In the genomic region with DNA sequence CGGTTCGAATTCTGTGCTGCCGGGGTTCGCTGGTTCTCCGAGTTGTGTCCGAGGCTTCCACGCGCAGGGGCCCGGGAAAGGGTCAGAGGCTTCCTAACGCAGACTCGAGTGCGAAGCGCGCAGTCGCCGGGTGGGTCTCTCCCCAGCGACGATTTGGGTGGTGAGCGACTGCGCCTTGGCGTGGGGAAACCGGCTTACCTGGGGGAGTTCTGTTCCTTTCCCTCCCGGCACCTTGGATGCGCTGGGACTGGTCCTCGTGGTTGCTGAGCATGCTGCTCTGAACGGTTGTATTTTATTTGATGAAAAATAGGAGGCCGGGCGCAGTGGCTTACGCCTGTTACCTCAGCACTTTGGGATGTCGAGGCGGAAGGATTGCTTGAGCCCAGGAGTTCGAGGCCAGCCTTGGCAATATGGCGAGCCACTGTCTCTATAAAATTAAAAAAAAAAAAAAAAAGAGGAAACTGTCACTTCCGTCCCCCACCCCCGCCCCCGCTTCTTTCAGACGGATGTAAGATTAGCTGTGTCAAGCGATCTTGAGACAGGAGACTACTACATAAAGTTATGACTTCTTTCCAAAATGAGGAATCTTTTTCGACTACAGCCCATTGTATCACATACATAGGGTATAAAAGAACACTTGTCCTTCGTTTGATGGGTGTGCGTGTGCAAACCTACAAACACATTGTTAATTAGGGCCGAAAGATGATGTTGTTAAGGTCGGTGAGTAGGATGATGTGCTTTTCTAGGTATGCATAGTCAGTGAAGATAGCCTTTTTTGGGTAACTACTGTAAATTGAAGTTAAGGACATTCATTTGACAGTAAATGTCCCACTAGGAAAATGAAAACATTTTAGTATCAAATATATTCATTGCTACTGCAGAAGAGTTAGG, we compare ENCODE assay signal across 8 cellular contexts. TPM values are rescaled to one million over a fixed set of nuclear protein-coding genes. Genes with fewer than 3 reads are reported as not detected.
DNase-seq lines count a peak whose midpoint lies in the region; ATAC-seq, FAIRE-seq and TF ChIP-seq lines count a peak whose summit lies in the region.

A gene with protein sequence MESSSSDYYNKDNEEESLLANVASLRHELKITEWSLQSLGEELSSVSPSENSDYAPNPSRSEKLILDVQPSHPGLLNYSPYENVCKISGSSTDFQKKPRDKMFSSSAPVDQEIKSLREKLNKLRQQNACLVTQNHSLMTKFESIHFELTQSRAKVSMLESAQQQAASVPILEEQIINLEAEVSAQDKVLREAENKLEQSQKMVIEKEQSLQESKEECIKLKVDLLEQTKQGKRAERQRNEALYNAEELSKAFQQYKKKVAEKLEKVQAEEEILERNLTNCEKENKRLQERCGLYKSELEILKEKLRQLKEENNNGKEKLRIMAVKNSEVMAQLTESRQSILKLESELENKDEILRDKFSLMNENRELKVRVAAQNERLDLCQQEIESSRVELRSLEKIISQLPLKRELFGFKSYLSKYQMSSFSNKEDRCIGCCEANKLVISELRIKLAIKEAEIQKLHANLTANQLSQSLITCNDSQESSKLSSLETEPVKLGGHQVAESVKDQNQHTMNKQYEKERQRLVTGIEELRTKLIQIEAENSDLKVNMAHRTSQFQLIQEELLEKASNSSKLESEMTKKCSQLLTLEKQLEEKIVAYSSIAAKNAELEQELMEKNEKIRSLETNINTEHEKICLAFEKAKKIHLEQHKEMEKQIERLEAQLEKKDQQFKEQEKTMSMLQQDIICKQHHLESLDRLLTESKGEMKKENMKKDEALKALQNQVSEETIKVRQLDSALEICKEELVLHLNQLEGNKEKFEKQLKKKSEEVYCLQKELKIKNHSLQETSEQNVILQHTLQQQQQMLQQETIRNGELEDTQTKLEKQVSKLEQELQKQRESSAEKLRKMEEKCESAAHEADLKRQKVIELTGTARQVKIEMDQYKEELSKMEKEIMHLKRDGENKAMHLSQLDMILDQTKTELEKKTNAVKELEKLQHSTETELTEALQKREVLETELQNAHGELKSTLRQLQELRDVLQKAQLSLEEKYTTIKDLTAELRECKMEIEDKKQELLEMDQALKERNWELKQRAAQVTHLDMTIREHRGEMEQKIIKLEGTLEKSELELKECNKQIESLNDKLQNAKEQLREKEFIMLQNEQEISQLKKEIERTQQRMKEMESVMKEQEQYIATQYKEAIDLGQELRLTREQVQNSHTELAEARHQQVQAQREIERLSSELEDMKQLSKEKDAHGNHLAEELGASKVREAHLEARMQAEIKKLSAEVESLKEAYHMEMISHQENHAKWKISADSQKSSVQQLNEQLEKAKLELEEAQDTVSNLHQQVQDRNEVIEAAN (N-terminal part only) (plus strand): TSS at position 2 of the 891 bp plus-strand sequence. CDS start 2,638 bp downstream, outside the sequence.

- H3K27me3 ChIP-seq in right atrium auricular region (no peaks in the 10 kb centered on the region), adipocyte (replicated peaks; ENCODE audit: control insufficient read depth, insufficient read depth, low read length) (no peaks in the 10 kb centered on the region)

- no peak for FAIRE-seq in RCC 7860 (lab: Jason Lieb, UNC)
- no peak for FAIRE-seq in kidney (lab: Jason Lieb, UNC)

- H3K9me3 ChIP-seq in right atrium auricular region = no peaks in the 10 kb centered on the region
- no peaks in the 10 kb centered on the region for H3K9me3 ChIP-seq in adipocyte (ENCODE audit: control insufficient read depth, low read length)
- no peaks in the 10 kb centered on the region for H3K9me3 ChIP-seq in kidney (ENCODE audit: control insufficient read depth in 1 of 2, low read length in 2 of 2)

- H3K9ac ChIP-seq in adipocyte (ENCODE audit: low read length) (peak within 1 kb of the TSS; percentile 97), kidney (ENCODE audit: low read length in 2 of 2) (peak within 1 kb of the TSS; percentile 88 to 99)

- no peaks in the 10 kb centered on the region for H3K36me3 ChIP-seq in right atrium auricular region
- peaks cover 4% of the 10 kb centered on the region for H3K36me3 ChIP-seq in adipocyte (ENCODE audit: control insufficient read depth, insufficient read depth, low read length, severe bottlenecking)
- H3K36me3 ChIP-seq in kidney (ENCODE audit: control insufficient read depth in 1 of 2, insufficient read depth in 2 of 2, low read length in 2 of 2) = no peaks in the 10 kb centered on the region

- intact Hi-C loops in Right ventricle myocardium superior (cut with DNase I) (no loop called here), kidney (cut with DNase I) (no loop called here)

- H3K4me3 ChIP-seq in right atrium auricular region (peak within 1 kb of the TSS; percentile 79 to 88), adipocyte (ENCODE audit: low read length) (peak within 1 kb of the TSS; percentile 90), kidney (ENCODE audit: low read length in 2 of 2) (peak within 1 kb of the TSS; percentile 85 to 94)

- H3K4me1 ChIP-seq in right atrium auricular region (peaks cover 0 to 35% of the 10 kb centered on the region in 2 donors), adipocyte (ENCODE audit: control insufficient read depth, insufficient read depth, low read length) (peaks cover 33% of the 10 kb centered on the region), kidney (ENCODE audit: control insufficient read depth in 1 of 2, insufficient read depth in 1 of 2, low read depth in 1 of 2, low read length in 2 of 2) (peaks cover 0 to 16% of the 10 kb centered on the region in 2 donors)

- TF ChIP-seq CTCF in right atrium auricular region (IDR thresholded peaks at IDR 0.05) (no peak), kidney (IDR thresholded peaks at IDR 0.05; ENCODE audit: borderline replicate concordance, extremely low read depth, insufficient read depth) (no peak)

- ATAC-seq in Right ventricle myocardium superior (ENCODE audit: poor library complexity) = no peak
- peak; percentile 5 for ATAC-seq in HG02981 (IDR thresholded peaks at IDR 0.05; ENCODE audit: unreplicated experiment)

- DNase-seq in right atrium auricular region (ENCODE audit: low spot score) (no peak), Right ventricle myocardium superior (no peak), RCC 7860 (ENCODE audit: low spot score) (peak; percentile 33), adipocyte (ENCODE audit: low read depth) (no peak), kidney (no peak), NCI-H2107 (lab: John Stamatoyannopoulos, UW) (no peak)
- DNase-seq in stimulated activated CD8-positive, alpha-beta memory T cell treated with anti-CD3 and anti-CD28 coated beads, Interleukin-12 subunit alpha, Interleukin-12 subunit beta, amount 100 ng/mL, for 1 hour (ENCODE audit: low read depth) = peak; percentile 38

- H3K27ac ChIP-seq in right atrium auricular region = peak within 1 kb of the TSS; percentile 98 to 99
- peak within 1 kb of the TSS; percentile 99 for H3K27ac ChIP-seq in kidney (ENCODE audit: low read depth in 2 of 2, low read length in 2 of 2)

RNA-seq across cellular contexts. Expression of the gene that starts here (rescaled TPM):
- total RNA-seq in right atrium auricular region = 1 to 10 TPM; 5.0 to 6.9 TPM
- total RNA-seq in Right ventricle myocardium superior = 2.4 TPM
- 3.9 TPM for total RNA-seq in kidney
- 1.2 TPM for polyA plus RNA-seq in kidney (ENCODE audit: insufficient read depth, low read depth, low replicate concordance)

Comparison
In these comparisons a context has a peak if more than half of its experiments do, and no peak if none do; other contexts are left out.
1. DNase-seq: peak in RCC 7860 (single experiment) and stimulated activated CD8-positive, alpha-beta memory T cell treated with anti-CD3 and anti-CD28 coated beads, Interleukin-12 subunit alpha, Interleukin-12 subunit beta, amount 100 ng/mL, for 1 hour (single experiment); none in right atrium auricular region (single experiment), Right ventricle myocardium superior (single experiment), adipocyte (single experiment), kidney (single experiment) and NCI-H2107 (single experiment).
2. Peak in every context shown above with its lines, with median percentiles within 50 percentile points of each other: H3K4me3 ChIP-seq.